In genomic region chr2:120305296-120305695, GRCh38 we compare ENCODE assay signal across 13 cellular contexts. TPM values are rescaled to one million over a fixed set of nuclear protein-coding genes. Genes with fewer than 3 reads are reported as not detected.
DNase-seq lines count a peak whose midpoint lies in the region; TF ChIP-seq lines count a peak whose summit lies in the region.
"Had no signal": no experiment of that assay in that cellular context is flagged by ENCODE, and none has a peak within 500 bp of the region (broad histone marks: within the 10 kb centered on the region; RNA-seq: fewer than 3 reads in every experiment).

No MANE protein-coding gene starts in this region.

- H3K36me3 Mint-ChIP-seq in progenitor cell of endocrine pancreas (ENCODE audit: insufficient read depth), result peaks cover 12% of the 10 kb centered on the region
- H3K36me3 Mint-ChIP-seq in activated naive CD4-positive, alpha-beta T cell treated with anti-CD3 and anti-CD28 coated beads, Interleukin-2, amount 10 ng/mL, durations not matched to agents 7 days and 5 days, result peaks cover 37% of the 10 kb centered on the region

- H3F3A ChIP-seq in OCI-LY1 (ENCODE audit: insufficient read depth, low read length), result peaks cover 5% of the 10 kb centered on the region; the same call in 1 of the 2 replicates

- no peaks in the 10 kb centered on the region for H4K20me1 ChIP-seq in OCI-LY1 (ENCODE audit: insufficient read depth, low read length)

- intact Hi-C loops in tibial artery (cut with DNase I; ENCODE audit: low total_unique reads) (no loop called here), transverse colon (cut with DNase I; ENCODE audit: low total_unique reads) (no loop called here)

- peaks cover 53% of the 10 kb centered on the region for H3K4me1 ChIP-seq in OCI-LY1 (ENCODE audit: insufficient read depth, low read length, severe bottlenecking)
- no peaks in the 10 kb centered on the region for H3K4me1 ChIP-seq in tibial artery
- H3K4me1 ChIP-seq in transverse colon, result no peaks in the 10 kb centered on the region

- no peak overlapping the region for H3K4me2 ChIP-seq in OCI-LY1 (ENCODE audit: low read length)

- H3K9ac ChIP-seq in OCI-LY1 (ENCODE audit: low read length), result no peak overlapping the region

- no peaks in the 10 kb centered on the region for H3K36me3 ChIP-seq in OCI-LY1 (ENCODE audit: insufficient read depth, low read length)
- H3K36me3 ChIP-seq in tibial artery, result peaks cover 5 to 20% (median 17%) of the 10 kb centered on the region in 3 donors
- peaks cover 0 to 4% (median 0%) of the 10 kb centered on the region in 4 donors for H3K36me3 ChIP-seq in transverse colon

- H3K9me3 ChIP-seq in OCI-LY1 (ENCODE audit: low read length) (no peaks in the 10 kb centered on the region), tibial artery (no peaks in the 10 kb centered on the region), transverse colon (no peaks in the 10 kb centered on the region)

- H3K27ac ChIP-seq in OCI-LY1 (ENCODE audit: low read depth, low read length, poor library complexity, severe bottlenecking) (no peak overlapping the region), tibial artery (no peak overlapping the region), transverse colon (no peak overlapping the region)

- WGBS in transverse colon (ENCODE audit: low coverage in 1 of 2), 2 donors, result 44 to 50% methylated on average over 2 to 6 of the region's 6 CpGs

- no peaks in the 10 kb centered on the region for H3K9me2 ChIP-seq in OCI-LY1 (ENCODE audit: low read depth, low read length)

- no peak for TF ChIP-seq EP300 in transverse colon (IDR thresholded peaks at IDR 0.05; ENCODE audit: low read depth)

- DNase-seq in DMS 273 (lab: John Stamatoyannopoulos, UW; ENCODE audit: unreplicated experiment), result peak; percentile 54
- no peak for DNase-seq in DMS 273 treated with DMSO at 0.1 percent for 48 hours (lab: John Stamatoyannopoulos, UW)
- peak; percentile 4 to 17 for DNase-seq in erythroblast (lab: John Stamatoyannopoulos, UW)
- no peak for DNase-seq in progenitor cell of endocrine pancreas (ENCODE audit: low spot score, unreplicated experiment)
- no peak for DNase-seq in tibial artery
- no peak for DNase-seq in transverse colon
- DNase-seq in activated naive CD4-positive, alpha-beta T cell treated with anti-CD3 and anti-CD28 coated beads, Interleukin-2, amount 10 ng/mL, durations not matched to agents 7 days and 5 days, result no peak
- DNase-seq: 8988T; activated naive CD8-positive, alpha-beta T cell treated with anti-CD3 and anti-CD28 coated beads, Interleukin-2, amount 10 ng/mL, durations not matched to agents 7 days and 5 days; NCI-H1048; stimulated activated CD4-positive, alpha-beta T cell treated with anti-CD3 and anti-CD28 coated beads, Interleukin-4, amount 100 ng/mL, for 4 hours had no signal

- TF ChIP-seq CTCF in OCI-LY1 (IDR thresholded peaks at IDR 0.05; ENCODE audit: low read length), result peak; percentile 31; the same call in 1 of the 2 replicates
- TF ChIP-seq CTCF in progenitor cell of endocrine pancreas (IDR thresholded peaks at IDR 0.05; ENCODE audit: unreplicated experiment), result peak; percentile 30
- TF ChIP-seq CTCF in tibial artery (IDR thresholded peaks at IDR 0.05), result no peak
- peak in 1 of 5 experiments; percentile 10 for TF ChIP-seq CTCF in transverse colon (IDR thresholded peaks at IDR 0.05)

- no peak overlapping the region for H3K27ac Mint-ChIP-seq in progenitor cell of endocrine pancreas
- H3K27ac Mint-ChIP-seq in activated naive CD4-positive, alpha-beta T cell treated with anti-CD3 and anti-CD28 coated beads, Interleukin-2, amount 10 ng/mL, durations not matched to agents 7 days and 5 days, result no peak overlapping the region

- no peak overlapping the region for H2AFZ ChIP-seq in OCI-LY1 (ENCODE audit: low read length)

- H3K4me1 Mint-ChIP-seq in progenitor cell of endocrine pancreas (ENCODE audit: low read depth), result peaks cover 6% of the 10 kb centered on the region
- H3K4me1 Mint-ChIP-seq in activated naive CD4-positive, alpha-beta T cell treated with anti-CD3 and anti-CD28 coated beads, Interleukin-2, amount 10 ng/mL, durations not matched to agents 7 days and 5 days, result peaks cover 35% of the 10 kb centered on the region

- CTCF ChIA-PET in activated naive CD4-positive, alpha-beta T cell treated with anti-CD3 and anti-CD28 coated beads, Interleukin-2, amount 10 ng/mL, durations not matched to agents 7 days and 5 days (lab: Charles Lee), result interaction anchor here (0.6 to 0.8 kb wide), 2 partner anchors 75 to 129 kb away, joined by 3 read pairs; no protein-coding TSS in a partner anchor

- no peaks in the 10 kb centered on the region for H3K9me3 Mint-ChIP-seq in progenitor cell of endocrine pancreas (ENCODE audit: low read depth)
- no peaks in the 10 kb centered on the region for H3K9me3 Mint-ChIP-seq in activated naive CD4-positive, alpha-beta T cell treated with anti-CD3 and anti-CD28 coated beads, Interleukin-2, amount 10 ng/mL, durations not matched to agents 7 days and 5 days
- H3K9me3 Mint-ChIP-seq: activated naive CD8-positive, alpha-beta T cell treated with anti-CD3 and anti-CD28 coated beads, Interleukin-2, amount 10 ng/mL, durations not matched to agents 7 days and 5 days had no signal

- peaks cover 7% of the 10 kb centered on the region for H3K27me3 Mint-ChIP-seq in progenitor cell of endocrine pancreas
- H3K27me3 Mint-ChIP-seq in activated naive CD4-positive, alpha-beta T cell treated with anti-CD3 and anti-CD28 coated beads, Interleukin-2, amount 10 ng/mL, durations not matched to agents 7 days and 5 days, result no peaks in the 10 kb centered on the region
- H3K27me3 Mint-ChIP-seq: activated naive CD8-positive, alpha-beta T cell treated with anti-CD3 and anti-CD28 coated beads, Interleukin-2, amount 10 ng/mL, durations not matched to agents 7 days and 5 days had no signal

- H3K4me3 Mint-ChIP-seq in progenitor cell of endocrine pancreas (ENCODE audit: low read depth), result no peak overlapping the region
- no peak overlapping the region for H3K4me3 Mint-ChIP-seq in activated naive CD4-positive, alpha-beta T cell treated with anti-CD3 and anti-CD28 coated beads, Interleukin-2, amount 10 ng/mL, durations not matched to agents 7 days and 5 days
- H3K4me3 Mint-ChIP-seq: activated naive CD8-positive, alpha-beta T cell treated with anti-CD3 and anti-CD28 coated beads, Interleukin-2, amount 10 ng/mL, durations not matched to agents 7 days and 5 days had no signal

- H3K4me3 ChIP-seq in OCI-LY1 (ENCODE audit: low read depth, low read length, poor library complexity, severe bottlenecking), result no peak overlapping the region
- H3K4me3 ChIP-seq in tibial artery, result no peak overlapping the region
- no peak overlapping the region for H3K4me3 ChIP-seq in transverse colon

- no peak for TF ChIP-seq POLR2A in erythroblast (IDR thresholded peaks at IDR 0.05; ENCODE audit: low read length)
- TF ChIP-seq POLR2A in transverse colon (IDR thresholded peaks at IDR 0.05), result no peak

- H3K27me3 ChIP-seq in OCI-LY1 (ENCODE audit: insufficient read depth, low read length), result no peaks in the 10 kb centered on the region
- no peaks in the 10 kb centered on the region for H3K27me3 ChIP-seq in tibial artery
- no peaks in the 10 kb centered on the region for H3K27me3 ChIP-seq in transverse colon

- in situ Hi-C loops in transverse colon (cut with MboI; ENCODE audit: low pct_ligation_motif_present in 1 of 4, low pct_unique_long_range_greater_than_20kb in 1 of 4, low sequenced_read_pairs in 3 of 4), result no loop called here

- H3K79me2 ChIP-seq in OCI-LY1 (ENCODE audit: insufficient read depth, low read length), result no peaks in the 10 kb centered on the region

RNA-seq across cellular contexts. Expression of gene INHBB, which starts 40.6 kb away (rescaled TPM):
- total RNA-seq in progenitor cell of endocrine pancreas (0.16 TPM in 1 of 2 replicates, not detected in the other), transverse colon (1 to 10 TPM in 1 of 4 donors, under 1 TPM in 2, not detected in 1; 0.20 to 1.1 (median 0.41) TPM)
- total RNA-seq: activated naive CD8-positive, alpha-beta T cell treated with anti-CD3 and anti-CD28 coated beads, Interleukin-2, amount 10 ng/mL, durations not matched to agents 7 days and 5 days; fibroblast of lung had no signal

RNA-seq across cellular contexts. Expression of gene RALB, which starts 52.6 kb away (rescaled TPM):
- total RNA-seq in progenitor cell of endocrine pancreas (26.6 and 30.5 TPM in 2 replicates), transverse colon (10 to 100 TPM; 18.9 to 81.0 (median 59.4) TPM)

Comparison
In these comparisons a context has a peak if more than half of its experiments do, and no peak if none do; other contexts are left out.
1. DNase-seq: peak in DMS 273 (single experiment) and erythroblast (2 of 2); none in DMS 273 treated with DMSO at 0.1 percent for 48 hours (single experiment), progenitor cell of endocrine pancreas (single experiment), tibial artery (0 of 2), transverse colon (single experiment) and activated naive CD4-positive, alpha-beta T cell treated with anti-CD3 and anti-CD28 coated beads, Interleukin-2, amount 10 ng/mL, durations not matched to agents 7 days and 5 days (single experiment).
2. CTCF ChIP-seq: peak in OCI-LY1 (single experiment) and progenitor cell of endocrine pancreas (single experiment); none in tibial artery (0 of 2).